ENCODE assay signal across 14 cellular contexts in the genomic region with DNA sequence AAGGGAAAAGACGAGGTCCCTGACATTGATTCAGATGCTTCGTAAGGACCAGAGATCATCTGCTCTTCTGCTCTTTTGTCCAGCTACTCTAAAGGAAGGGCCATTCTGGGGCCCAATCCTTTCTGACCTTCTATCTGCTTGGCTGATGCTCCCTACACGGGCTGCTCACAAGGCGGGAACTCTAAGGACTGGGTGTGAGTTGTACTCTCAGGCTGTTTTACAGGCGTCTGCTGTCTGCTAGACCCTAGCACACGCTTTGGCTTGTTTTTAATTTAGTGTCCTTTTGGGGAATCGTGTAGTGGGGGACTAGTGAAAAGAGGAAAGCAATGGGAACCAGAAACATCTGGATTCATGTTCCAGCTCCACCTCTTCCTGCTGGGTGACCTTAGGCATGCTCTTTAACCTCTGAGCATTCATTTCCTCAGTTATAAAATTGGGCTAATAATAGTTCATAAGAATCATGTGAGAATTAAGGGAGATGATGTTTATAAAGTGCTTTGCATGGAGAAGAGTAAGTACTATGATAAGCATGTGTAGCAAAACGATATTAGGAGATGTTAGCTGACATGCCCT. TPM values are rescaled to one million over a fixed set of nuclear protein-coding genes. Genes with fewer than 3 reads are reported as not detected.
DNase-seq lines count a peak whose midpoint lies in the region; ATAC-seq, FAIRE-seq and TF ChIP-seq lines count a peak whose summit lies in the region.
"Had no signal": no experiment of that assay in that cellular context is flagged by ENCODE, and none has a peak within 500 bp of the region (broad histone marks: within the 10 kb centered on the region; RNA-seq: fewer than 3 reads in every experiment).

No MANE protein-coding gene starts in this region.

- no peak for TF ChIP-seq EP300 in K562 (IDR thresholded peaks at IDR 0.05; ENCODE audit: low read length)

- no peak for TF ChIP-seq RAD21 in K562 (CRISPR knock-in tag; conservative IDR thresholded peaks at IDR 0.05 in 1 of 2, IDR thresholded peaks at IDR 0.05 in 1 of 2)

- intact Hi-C loops in left ventricle myocardium inferior (cut with micrococcal nuclease) = no loop called here
- intact Hi-C loops in Right ventricle myocardium superior (cut with DNase I) = no loop called here
- intact Hi-C loops in K562 (cut with micrococcal nuclease) = no loop called here
- intact Hi-C loops in breast epithelium (cut with DNase I; ENCODE audit: low total_unique reads) = no loop called here

- H3K4me2 ChIP-seq in K562 (ENCODE audit: insufficient read depth, low read length) = peak overlapping the region; percentile 56
- no peak overlapping the region for H3K4me2 ChIP-seq in osteoblast (ENCODE audit: insufficient read depth, low read length)
- H3K4me2 ChIP-seq: BLaER1 had no signal

- no peak for TF ChIP-seq POLR2A in K562 (conservative IDR thresholded peaks at IDR 0.05)
- TF ChIP-seq POLR2A in breast epithelium (IDR thresholded peaks at IDR 0.05) = no peak

- no peaks in the 10 kb centered on the region for H4K20me1 ChIP-seq in K562 (replicated peaks; ENCODE audit: control insufficient read depth, insufficient read depth, low read length)
- no peaks in the 10 kb centered on the region for H4K20me1 ChIP-seq in osteoblast (ENCODE audit: insufficient read depth, low read length)
- H4K20me1 ChIP-seq: BLaER1 had no signal

- CTCF ChIA-PET in K562 (lab: Yijun Ruan, JAX; ENCODE audit: low intra/inter-chr PET ratio) = no interaction called here

- POLR2A ChIA-PET in K562 (lab: Yijun Ruan, JAX) = interaction anchor here (2.3 kb wide), 1 partner anchor 9 kb away, joined by 5 read pairs; no protein-coding TSS in a partner anchor

- no peaks in the 10 kb centered on the region for H3K36me3 ChIP-seq in left ventricle myocardium inferior
- H3K36me3 ChIP-seq in K562 (ENCODE audit: control insufficient read depth, insufficient read depth, low read length) = no peaks in the 10 kb centered on the region
- H3K36me3 ChIP-seq in osteoblast (ENCODE audit: insufficient read depth, low read length) = no peaks in the 10 kb centered on the region
- H3K36me3 ChIP-seq in breast epithelium = no peaks in the 10 kb centered on the region
- H3K36me3 ChIP-seq: BLaER1 had no signal

- BruUV-seq in K562 (replicated peaks; lab: Mats Ljungman, UMichigan) = no TSS peak

- no peak for FAIRE-seq in K562 (lab: Jason Lieb, UNC)

- H3K27ac ChIP-seq in left ventricle myocardium inferior (replicated peaks) = peak overlapping the region; percentile 38
- H3K27ac ChIP-seq in K562 (ENCODE audit: extremely low read depth, low read depth, low read length) = no peak overlapping the region
- H3K27ac ChIP-seq in osteoblast (ENCODE audit: low read depth, low read length) = no peak overlapping the region
- no peak overlapping the region for H3K27ac ChIP-seq in breast epithelium
- H3K27ac ChIP-seq: BLaER1, HL-60 had no signal

- H3K4me1 ChIP-seq in left ventricle myocardium inferior (peaks cover 28% of the 10 kb centered on the region), K562 (replicated peaks in 1 of 2; ENCODE audit: control insufficient read depth in 2 of 2, insufficient read depth in 2 of 2, low read length in 2 of 2) (peaks cover 7 to 27% of the 10 kb centered on the region in 2 experiments), osteoblast (ENCODE audit: insufficient read depth, low read length) (peaks cover 9% of the 10 kb centered on the region), breast epithelium (no peaks in the 10 kb centered on the region)
- H3K4me1 ChIP-seq: BLaER1 had no signal

- H3K27me3 ChIP-seq in left ventricle myocardium inferior (ENCODE audit: low read depth) (no peaks in the 10 kb centered on the region), K562 (ENCODE audit: control insufficient read depth in 2 of 2, insufficient read depth in 2 of 2, low read length in 2 of 2) (no peaks in the 10 kb centered on the region), osteoblast (ENCODE audit: insufficient read depth, low read length) (no peaks in the 10 kb centered on the region), breast epithelium (no peaks in the 10 kb centered on the region)

- TF ChIP-seq CTCF in left ventricle myocardium inferior (IDR thresholded peaks at IDR 0.05; ENCODE audit: borderline replicate concordance) = no peak
- no peak for TF ChIP-seq CTCF in K562 (IDR thresholded peaks at IDR 0.05 in 2 of 3, conservative IDR thresholded peaks at IDR 0.05 in 1 of 3; ENCODE audit: insufficient read depth in 2 of 3, low read depth in 1 of 3, low read length in 3 of 3)
- no peak for TF ChIP-seq CTCF in osteoblast (IDR thresholded peaks at IDR 0.05; ENCODE audit: extremely low read depth, low read depth, low read length)
- TF ChIP-seq CTCF in breast epithelium (IDR thresholded peaks at IDR 0.05) = no peak

- 27% methylated on average over 7 of the region's 8 CpGs for WGBS in K562 (ENCODE audit: insufficient coverage, low coverage, missing lambda C conversion rate)

- no peaks in the 10 kb centered on the region for H3K9me1 ChIP-seq in K562 (ENCODE audit: control insufficient read depth, insufficient read depth, low read length)

- H3K79me2 ChIP-seq in K562 (ENCODE audit: control insufficient read depth, insufficient read depth, low read length) = no peaks in the 10 kb centered on the region
- H3K79me2 ChIP-seq in osteoblast (ENCODE audit: insufficient read depth, low read length) = no peaks in the 10 kb centered on the region

- DNase-seq in left ventricle myocardium inferior = no peak
- DNase-seq in Right ventricle myocardium superior = no peak
- DNase-seq in K562 (ENCODE audit: extremely low read depth in 1 of 4, low spot score in 3 of 4) = no peak
- DNase-seq in osteoblast (ENCODE audit: insufficient read length, low spot score, missing footprints) = peak; percentile 44
- DNase-seq in activated CD8-positive, alpha-beta memory T cell treated with anti-CD3 and anti-CD28 coated beads, Interleukin-2, amount 50 U/mL, for 48 hours = no peak
- no peak for DNase-seq in breast epithelium (ENCODE audit: low spot score in 2 of 2)
- DNase-seq: 8988T; AML-193; CD8-positive, alpha-beta memory T cell; HCEC 1CT; HFFc6 had no signal

- H2AFZ ChIP-seq in K562 (ENCODE audit: low read depth, low read length) = peak overlapping the region; percentile 54
- no peak overlapping the region for H2AFZ ChIP-seq in osteoblast (ENCODE audit: low read length)

- in situ Hi-C loops in K562 (cut with MboI) = no loop called here

- no peak overlapping the region for H3K9ac ChIP-seq in K562 (ENCODE audit: insufficient read depth in 1 of 2, low read depth in 2 of 2, low read length in 2 of 2)
- H3K9ac ChIP-seq: BLaER1 had no signal

- no peak for ATAC-seq in Right ventricle myocardium superior (ENCODE audit: poor library complexity)
- peak; percentile 45 for ATAC-seq in K562
- ATAC-seq in GM19035 (IDR thresholded peaks at IDR 0.05; ENCODE audit: unreplicated experiment) = no peak

- no peaks in the 10 kb centered on the region for H3K9me3 ChIP-seq in left ventricle myocardium inferior (replicated peaks)
- no peaks in the 10 kb centered on the region for H3K9me3 ChIP-seq in K562 (replicated peaks; ENCODE audit: control insufficient read depth, insufficient read depth, low read depth, low read length)
- no peaks in the 10 kb centered on the region for H3K9me3 ChIP-seq in osteoblast (ENCODE audit: low read depth, low read length)
- no peaks in the 10 kb centered on the region for H3K9me3 ChIP-seq in breast epithelium
- H3K9me3 ChIP-seq: BLaER1 had no signal

- H3K4me3 ChIP-seq in left ventricle myocardium inferior (no peak overlapping the region), K562 (no peak overlapping the region), osteoblast (ENCODE audit: insufficient read depth, low read length) (no peak overlapping the region), breast epithelium (no peak overlapping the region)
- H3K4me3 ChIP-seq: BLaER1 had no signal

RNA-seq across cellular contexts. Expression of gene CASP3, which starts 53.1 kb away (rescaled TPM):
- total RNA-seq in left ventricle myocardium inferior (12.1 TPM), Right ventricle myocardium superior (11.6 TPM), K562 (2014; rRNA removed) (22.0 and 24.9 TPM in 2 replicates), K562 (2014; rRNA removed; fragmentation: Illumina TruSeq; extraction: Trizol) (38.3 and 41.2 TPM in 2 replicates), K562 (2015; rRNA removed; fragmentation: Illumina TruSeq; extraction: Trizol) (37.9 and 40.1 TPM in 2 replicates), K562 (2021) (26.4 and 28.7 TPM in 2 replicates), osteoblast (56.0 and 59.4 TPM in 2 replicates), breast epithelium (10 to 100 TPM; 16.4 to 20.9 (median 16.6) TPM)
- 3.0 and 10.7 TPM in 2 replicates for total RNA-seq in K562 (2011; cell fraction: chromatin; rRNA removed; ENCODE audit: low replicate concordance)
- total RNA-seq in K562 (2011; cell fraction: nucleolus; rRNA removed) = 3.0 and 3.9 TPM in 2 replicates
- total RNA-seq in K562 (2011; cell fraction: nucleoplasm; rRNA removed) = 5.9 and 10.9 TPM in 2 replicates
- polyA plus RNA-seq in K562 (2011; rRNA removed) (32.8 and 38.6 TPM in 2 replicates), K562 (2014; fragmentation: Illumina TruSeq; extraction: Trizol) (31.4 and 31.8 TPM in 2 replicates), K562 (2014; fragmentation: Nextera tagmentation; extraction: Ambion mirVana) (10 to 100 TPM; 17.6 to 39.3 TPM), K562 (2014; rRNA removed) (29.9 and 30.3 TPM in 2 replicates)
- 6.6 and 15.4 TPM in 2 replicates for polyA plus RNA-seq in K562 (2011; cell fraction: cytosol; rRNA removed)
- 7.5 and 12.3 TPM in 2 replicates for polyA plus RNA-seq in K562 (2011; cell fraction: nucleus; rRNA removed)
- polyA plus RNA-seq in K562 (2012) = 25.0 and 26.4 TPM in 2 replicates
- 21.6 and 22.6 TPM in 2 replicates for polyA minus RNA-seq in K562 (2011; rRNA and poly(A)+ RNA removed)
- polyA minus RNA-seq in K562 (2011; cell fraction: cytosol; rRNA and poly(A)+ RNA removed) = 8.4 and 10.9 TPM in 2 replicates
- 2.6 and 6.4 TPM in 2 replicates for polyA minus RNA-seq in K562 (2011; cell fraction: nucleus; rRNA and poly(A)+ RNA removed)

RNA-seq across cellular contexts. Expression of gene PRIMPOL, which starts 53.4 kb away (rescaled TPM):
- total RNA-seq in left ventricle myocardium inferior = 10.6 TPM
- 10.9 TPM for total RNA-seq in Right ventricle myocardium superior
- 17.5 and 57.3 TPM in 2 replicates for total RNA-seq in K562 (2011; cell fraction: chromatin; rRNA removed; ENCODE audit: low replicate concordance)
- total RNA-seq in K562 (2011; cell fraction: nucleolus; rRNA removed) = 7.0 and 11.7 TPM in 2 replicates
- 14.9 and 18.1 TPM in 2 replicates for total RNA-seq in K562 (2011; cell fraction: nucleoplasm; rRNA removed)
- 11.3 and 16.8 TPM in 2 replicates for total RNA-seq in K562 (2014; rRNA removed)
- total RNA-seq in K562 (2014; rRNA removed; fragmentation: Illumina TruSeq; extraction: Trizol) = 22.5 and 25.4 TPM in 2 replicates
- 19.5 and 23.3 TPM in 2 replicates for total RNA-seq in K562 (2015; rRNA removed; fragmentation: Illumina TruSeq; extraction: Trizol)
- 14.3 and 14.9 TPM in 2 replicates for total RNA-seq in K562 (2021)
- polyA plus RNA-seq in K562 (2011; rRNA removed) = 30.0 and 32.0 TPM in 2 replicates
- 3.4 and 10.0 TPM in 2 replicates for polyA plus RNA-seq in K562 (2011; cell fraction: cytosol; rRNA removed)
- polyA plus RNA-seq in K562 (2011; cell fraction: nucleus; rRNA removed) = 8.5 and 20.0 TPM in 2 replicates
- 18.2 and 22.5 TPM in 2 replicates for polyA plus RNA-seq in K562 (2012)
- 16.1 and 17.9 TPM in 2 replicates for polyA plus RNA-seq in K562 (2014; fragmentation: Illumina TruSeq; extraction: Trizol)
- polyA plus RNA-seq in K562 (2014; fragmentation: Nextera tagmentation; extraction: Ambion mirVana) = 10 to 100 TPM; 11.0 to 14.2 TPM
- polyA plus RNA-seq in K562 (2014; rRNA removed) = 14.7 and 19.2 TPM in 2 replicates
- 11.3 and 11.9 TPM in 2 replicates for polyA minus RNA-seq in K562 (2011; rRNA and poly(A)+ RNA removed)
- polyA minus RNA-seq in K562 (2011; cell fraction: cytosol; rRNA and poly(A)+ RNA removed) = 4.1 and 4.6 TPM in 2 replicates
- polyA minus RNA-seq in K562 (2011; cell fraction: nucleus; rRNA and poly(A)+ RNA removed) = 4.6 and 9.6 TPM in 2 replicates
- 15.6 and 16.6 TPM in 2 replicates for total RNA-seq in osteoblast
- total RNA-seq in breast epithelium = 10 to 100 TPM; 15.4 to 25.2 (median 15.7) TPM
